9 cellular contexts compared by ENCODE assay signal in genomic region chr22:19576460-19577421, GRCh38. TPM values are rescaled to one million over a fixed set of nuclear protein-coding genes. Genes with fewer than 3 reads are reported as not detected.
DNase-seq lines count a peak whose midpoint lies in the region; ATAC-seq, FAIRE-seq and TF ChIP-seq lines count a peak whose summit lies in the region.
"Had no signal": no experiment of that assay in that cellular context is flagged by ENCODE, and none has a peak within 500 bp of the region (broad histone marks: within the 10 kb centered on the region; RNA-seq: fewer than 3 reads in every experiment).

No MANE protein-coding gene starts in this region.

- 44 to 54% methylated on average over 16 of the region's 16 CpGs for WGBS in pancreas, 2 donors

- no peaks in the 10 kb centered on the region for H3K27me3 ChIP-seq in HCT116 (ENCODE audit: insufficient read depth, low read length)
- H3K27me3 ChIP-seq in pancreas = no peaks in the 10 kb centered on the region
- no peaks in the 10 kb centered on the region for H3K27me3 ChIP-seq in Caco-2 (replicated peaks; ENCODE audit: control insufficient read depth, insufficient read depth, low read length)

- RAD21 ChIA-PET in HCT116 (lab: Charles Lee; ENCODE audit: low non-redundant PET in 1 of 2, low total read pairs in 2 of 2, uncharacterized antibody in 2 of 2, unreplicated experiment in 2 of 2) = no interaction called here

- peaks cover 38% of the 10 kb centered on the region for H3K4me1 Mint-ChIP-seq in activated naive CD8-positive, alpha-beta T cell treated with anti-CD3 and anti-CD28 coated beads, Interleukin-2, amount 10 ng/mL, durations not matched to agents 7 days and 5 days
- H3K4me1 Mint-ChIP-seq in stimulated activated naive CD8-positive, alpha-beta T cell treated with anti-CD3 and anti-CD28 coated beads, Interleukin-15, Interleukin-2, amounts not matched to agents 100 ng/mL and 50 ng/mL, for 24 hours (ENCODE audit: low read depth) = peaks cover 50% of the 10 kb centered on the region
- H3K4me1 Mint-ChIP-seq in Caco-2 (ENCODE audit: low read depth, unreplicated experiment) = no peaks in the 10 kb centered on the region

- ATAC-seq in HCT116 = peak; percentile 73
- peak; percentile 85 for ATAC-seq in activated naive CD8-positive, alpha-beta T cell treated with anti-CD3 and anti-CD28 coated beads, Interleukin-2, amount 10 ng/mL, durations not matched to agents 7 days and 5 days (ENCODE audit: low read depth)
- no peak for ATAC-seq in pancreas

- no peaks in the 10 kb centered on the region for H3K9me3 ChIP-seq in HCT116 (ENCODE audit: control insufficient read depth in 1 of 2, insufficient read depth in 1 of 2, low read depth in 1 of 2, low read length in 2 of 2)
- H3K9me3 ChIP-seq in pancreas = no peaks in the 10 kb centered on the region
- H3K9me3 ChIP-seq in Caco-2 = no peaks in the 10 kb centered on the region

- no peak overlapping the region for H2AFZ ChIP-seq in HCT116 (ENCODE audit: low read depth, low read length, poor library complexity, severe bottlenecking)

- no peak for FAIRE-seq in pancreas (lab: Jason Lieb, UNC)
- FAIRE-seq in D721Med (lab: Jason Lieb, UNC) = no peak

- no peak for DNase-seq in HCT116 (ENCODE audit: low read depth, low spot score)
- DNase-seq in SKM-1 (lab: John Stamatoyannopoulos, UW; ENCODE audit: unreplicated experiment) = peak; percentile 68
- peak; percentile 60 for DNase-seq in activated naive CD8-positive, alpha-beta T cell treated with anti-CD3 and anti-CD28 coated beads, Interleukin-2, amount 10 ng/mL, durations not matched to agents 7 days and 5 days
- peak; percentile 86 to 94 for DNase-seq in lung microvascular endothelial cell (ENCODE audit: low read depth in 2 of 2)
- no peak for DNase-seq in pancreas
- DNase-seq in Caco-2 = no peak
- no peak for DNase-seq in D721Med (ENCODE audit: insufficient read length, low spot score)

- no peaks in the 10 kb centered on the region for H4K20me1 ChIP-seq in HCT116 (ENCODE audit: insufficient read depth)

- no peak overlapping the region for H3K27ac ChIP-seq in HCT116 (ENCODE audit: low read depth, low read length)
- no peak overlapping the region for H3K27ac ChIP-seq in pancreas
- H3K27ac ChIP-seq: SK-N-MC had no signal

- CTCF ChIA-PET in HCT116 (lab: Charles Lee) = no interaction called here
- CTCF ChIA-PET in Caco-2 (lab: Charles Lee) = interaction anchor here (0.5 to 1.5 kb wide), 2 partner anchors 33 to 53 kb away, joined by 3 to 6 read pairs; no protein-coding TSS in a partner anchor

- peak overlapping the region; percentile 26 for H3K4me3 Mint-ChIP-seq in activated naive CD8-positive, alpha-beta T cell treated with anti-CD3 and anti-CD28 coated beads, Interleukin-2, amount 10 ng/mL, durations not matched to agents 7 days and 5 days
- H3K4me3 Mint-ChIP-seq in stimulated activated naive CD8-positive, alpha-beta T cell treated with anti-CD3 and anti-CD28 coated beads, Interleukin-15, Interleukin-2, amounts not matched to agents 100 ng/mL and 50 ng/mL, for 24 hours = peak overlapping the region; percentile 59
- no peak overlapping the region for H3K4me3 Mint-ChIP-seq in Caco-2 (ENCODE audit: unreplicated experiment)

- no peaks in the 10 kb centered on the region for H3K36me3 Mint-ChIP-seq in activated naive CD8-positive, alpha-beta T cell treated with anti-CD3 and anti-CD28 coated beads, Interleukin-2, amount 10 ng/mL, durations not matched to agents 7 days and 5 days
- H3K36me3 Mint-ChIP-seq in stimulated activated naive CD8-positive, alpha-beta T cell treated with anti-CD3 and anti-CD28 coated beads, Interleukin-15, Interleukin-2, amounts not matched to agents 100 ng/mL and 50 ng/mL, for 24 hours (ENCODE audit: low read depth) = no peaks in the 10 kb centered on the region
- H3K36me3 Mint-ChIP-seq in Caco-2 (ENCODE audit: insufficient read depth, unreplicated experiment) = no peaks in the 10 kb centered on the region

- no peak overlapping the region for H3K4me3 ChIP-seq in HCT116 (replicated peaks in 1 of 2; ENCODE audit: low read depth in 1 of 2, low read length in 2 of 2)
- H3K4me3 ChIP-seq in pancreas = no peak overlapping the region
- no peak overlapping the region for H3K4me3 ChIP-seq in Caco-2 (ENCODE audit: low read depth, low read length)
- H3K4me3 ChIP-seq: SK-N-MC had no signal

- H3K9me3 Mint-ChIP-seq in activated naive CD8-positive, alpha-beta T cell treated with anti-CD3 and anti-CD28 coated beads, Interleukin-2, amount 10 ng/mL, durations not matched to agents 7 days and 5 days = no peaks in the 10 kb centered on the region
- H3K9me3 Mint-ChIP-seq in stimulated activated naive CD8-positive, alpha-beta T cell treated with anti-CD3 and anti-CD28 coated beads, Interleukin-15, Interleukin-2, amounts not matched to agents 100 ng/mL and 50 ng/mL, for 24 hours = no peaks in the 10 kb centered on the region
- no peaks in the 10 kb centered on the region for H3K9me3 Mint-ChIP-seq in Caco-2 (ENCODE audit: unreplicated experiment)

- TF ChIP-seq CTCF in HCT116 (IDR thresholded peaks at IDR 0.05 in 2 of 3, conservative IDR thresholded peaks at IDR 0.05 in 1 of 3; ENCODE audit: borderline replicate concordance in 1 of 3, insufficient read depth in 1 of 3, low read depth in 2 of 3, low read length in 2 of 3) (no peak), pancreas (IDR thresholded peaks at IDR 0.05) (no peak), Caco-2 (IDR thresholded peaks at IDR 0.05; ENCODE audit: insufficient read depth in 1 of 2, low read depth in 1 of 2, low read length in 1 of 2, severe bottlenecking in 1 of 2, unreplicated experiment in 1 of 2) (no peak), D721Med (IDR thresholded peaks at IDR 0.05; ENCODE audit: insufficient read depth, missing control alignments) (no peak)

- H3K9ac ChIP-seq in HCT116 (ENCODE audit: low read length) = no peak overlapping the region

- intact Hi-C loops in HCT116 (cut with micrococcal nuclease) (no loop called here), pancreas (cut with DNase I) (no loop called here), Caco-2 (cut with micrococcal nuclease; ENCODE audit: unreplicated experiment) (loop anchor here (5.0 kb wide), 1 partner anchor 56 kb away; no protein-coding TSS in a partner anchor)

- H3K4me2 ChIP-seq in HCT116 (ENCODE audit: low read length) = peak overlapping the region; percentile 34

- TF ChIP-seq RAD21 in HCT116 (IDR thresholded peaks at IDR 0.05; ENCODE audit: low read depth) = peak; percentile 13; the same call in 1 of the 2 replicates

- H3K4me1 ChIP-seq in HCT116 (ENCODE audit: control insufficient read depth in 1 of 2, insufficient read depth in 2 of 2, low read length in 2 of 2) (peaks cover 0 to 14% of the 10 kb centered on the region in 2 experiments; a peak in 2 of 4 replicates), pancreas (no peaks in the 10 kb centered on the region), Caco-2 (no peaks in the 10 kb centered on the region)

- no peak for TF ChIP-seq POLR2A in HCT116 (IDR thresholded peaks at IDR 0.05; ENCODE audit: borderline replicate concordance, extremely low read depth, insufficient read depth, insufficient read length)

- H3K27ac Mint-ChIP-seq in activated naive CD8-positive, alpha-beta T cell treated with anti-CD3 and anti-CD28 coated beads, Interleukin-2, amount 10 ng/mL, durations not matched to agents 7 days and 5 days = peak overlapping the region; percentile 89
- H3K27ac Mint-ChIP-seq in stimulated activated naive CD8-positive, alpha-beta T cell treated with anti-CD3 and anti-CD28 coated beads, Interleukin-15, Interleukin-2, amounts not matched to agents 100 ng/mL and 50 ng/mL, for 24 hours = peak overlapping the region; percentile 69
- no peak overlapping the region for H3K27ac Mint-ChIP-seq in Caco-2 (ENCODE audit: unreplicated experiment)

- peaks cover 3% of the 10 kb centered on the region for H3K27me3 Mint-ChIP-seq in activated naive CD8-positive, alpha-beta T cell treated with anti-CD3 and anti-CD28 coated beads, Interleukin-2, amount 10 ng/mL, durations not matched to agents 7 days and 5 days
- H3K27me3 Mint-ChIP-seq in stimulated activated naive CD8-positive, alpha-beta T cell treated with anti-CD3 and anti-CD28 coated beads, Interleukin-15, Interleukin-2, amounts not matched to agents 100 ng/mL and 50 ng/mL, for 24 hours = no peaks in the 10 kb centered on the region
- peaks cover 7% of the 10 kb centered on the region for H3K27me3 Mint-ChIP-seq in Caco-2 (ENCODE audit: insufficient read depth, unreplicated experiment)

- POLR2A ChIA-PET in HCT116 (lab: Charles Lee) = no interaction called here
- POLR2A ChIA-PET in activated naive CD8-positive, alpha-beta T cell treated with anti-CD3 and anti-CD28 coated beads, Interleukin-2, amount 10 ng/mL, durations not matched to agents 7 days and 5 days (lab: Charles Lee) = interaction anchor here (0.6 to 1.4 kb wide), 3 partner anchors 8 to 97 kb away, joined by 3 to 5 read pairs (median 3); partner anchors contain the start of genes CDC45 and UFD1
- POLR2A ChIA-PET in Caco-2 (lab: Charles Lee) = no interaction called here

- H3K36me3 ChIP-seq in HCT116 (ENCODE audit: control insufficient read depth in 1 of 2, insufficient read depth in 2 of 2, low read length in 2 of 2) (no peaks in the 10 kb centered on the region), pancreas (no peaks in the 10 kb centered on the region), Caco-2 (ENCODE audit: control insufficient read depth, insufficient read depth, low read length) (no peaks in the 10 kb centered on the region)

- BruUV-seq in HCT116 (replicated peaks; lab: Mats Ljungman, UMichigan) = no TSS peak
- no TSS peak for BruUV-seq in Caco-2 (replicated peaks; lab: Mats Ljungman, UMichigan)

- H3K9me2 ChIP-seq in HCT116 (ENCODE audit: insufficient read depth) = no peaks in the 10 kb centered on the region

- no peaks in the 10 kb centered on the region for H3K79me2 ChIP-seq in HCT116 (ENCODE audit: insufficient read depth, low read length)

TF ChIP-seq in HCT116, 20 proteins besides CTCF, POLR2A, EP300 and RAD21 (continues in another document):
- no peak for TF ChIP-seq ATF3 (IDR thresholded peaks at IDR 0.05)
- TF ChIP-seq EZH2 (IDR thresholded peaks at IDR 0.05) = no peak
- TF ChIP-seq SRF (IDR thresholded peaks at IDR 0.05; ENCODE audit: low read depth) = no peak
- no peak for TF ChIP-seq TCF7L2 (IDR thresholded peaks at IDR 0.05; ENCODE audit: borderline replicate concordance, extremely low read depth, insufficient read depth, insufficient read length)
- no peak for TF ChIP-seq SP1 (IDR thresholded peaks at IDR 0.05; ENCODE audit: low read depth)

RNA-seq across cellular contexts. Expression of gene CLDN5, which starts 52.5 kb away (rescaled TPM):
- total RNA-seq in HCT116 (2021; ENCODE audit: unreplicated experiment) (0.32 TPM), lung microvascular endothelial cell (533 and 904 TPM in 2 replicates), pancreas (1 to 10 TPM; 3.5 to 7.7 (median 6.4) TPM), Caco-2 (2022) (not detected in 2 replicates)
- 0.08 and 0.09 TPM in 2 replicates for polyA plus RNA-seq in HCT116 (2012)
- total RNA-seq in activated naive CD8-positive, alpha-beta T cell treated with anti-CD3 and anti-CD28 coated beads, Interleukin-2, amount 10 ng/mL, durations not matched to agents 7 days and 5 days = not detected
- polyA plus RNA-seq in pancreas = 10 to 100 TPM; 44.7 to 47.3 TPM

Comparison
In these comparisons a context has a peak if more than half of its experiments do, and no peak if none do; other contexts are left out.
1. ATAC-seq: peak in HCT116 (single experiment) and activated naive CD8-positive, alpha-beta T cell treated with anti-CD3 and anti-CD28 coated beads, Interleukin-2, amount 10 ng/mL, durations not matched to agents 7 days and 5 days (single experiment); none in pancreas (0 of 4).
2. DNase-seq: peak in SKM-1 (single experiment), activated naive CD8-positive, alpha-beta T cell treated with anti-CD3 and anti-CD28 coated beads, Interleukin-2, amount 10 ng/mL, durations not matched to agents 7 days and 5 days (single experiment) and lung microvascular endothelial cell (2 of 2); none in HCT116 (single experiment), pancreas (0 of 6), Caco-2 (0 of 2) and D721Med (single experiment).
3. RNA of gene CLDN5, which starts 52.5 kb away (total RNA-seq): 533 to 904 TPM in lung microvascular endothelial cell; 3.5 to 7.7 TPM in pancreas, 0.32 TPM in HCT116 (single experiment), not detected in activated naive CD8-positive, alpha-beta T cell treated with anti-CD3 and anti-CD28 coated beads, Interleukin-2, amount 10 ng/mL, durations not matched to agents 7 days and 5 days and not detected in Caco-2; every median in the first group is over 10 times any median in the second.